In the genomic region with DNA sequence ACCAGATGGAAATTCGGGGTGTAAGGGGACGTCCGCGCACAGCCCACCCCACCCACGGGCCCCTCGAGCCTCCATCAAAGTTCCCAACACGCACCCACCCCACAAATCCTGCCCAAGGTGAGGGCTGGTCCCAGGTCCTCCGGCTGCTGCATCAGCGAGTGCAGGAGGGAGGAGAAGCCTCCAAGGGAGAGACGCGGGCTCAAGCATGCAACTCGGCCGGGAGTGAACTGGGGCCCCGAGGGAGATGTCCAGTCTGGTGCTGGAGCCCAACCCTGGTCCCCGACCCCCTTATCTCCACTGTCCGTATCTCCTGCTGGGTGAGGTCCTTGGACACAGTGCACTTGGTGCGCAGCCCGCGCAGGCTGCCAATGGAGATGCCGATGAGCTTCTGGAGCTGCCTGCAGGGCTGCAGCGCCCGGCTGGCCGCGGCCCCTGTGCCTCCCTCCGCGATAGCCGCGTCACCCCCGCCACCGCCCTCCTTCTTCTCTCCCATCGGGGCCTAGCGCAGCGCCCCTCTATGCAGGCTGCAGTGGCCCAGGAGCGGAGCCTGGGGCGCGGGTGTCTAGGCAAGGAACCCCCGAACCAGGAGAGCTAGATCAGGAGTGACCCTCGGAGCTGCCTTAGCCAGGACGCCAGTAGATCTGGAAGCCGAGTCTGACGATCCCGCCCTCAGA, we compare ENCODE assay signal across 18 cellular contexts.
A peak's percentile ranks its signal among the peaks of the same experiment; 100 is the strongest.
DNase-seq lines count a peak whose midpoint lies in the region; ATAC-seq, FAIRE-seq and TF ChIP-seq lines count a peak whose summit lies in the region.
"Had no signal": no experiment of that assay in that cellular context is flagged by ENCODE, and none has a peak within 500 bp of the region (broad histone marks: within the 10 kb centered on the region; RNA-seq: fewer than 3 reads in every experiment).

No MANE protein-coding gene starts in this region.

- H3K79me2 ChIP-seq in HepG2 (ENCODE audit: insufficient read depth, low read length), result no peaks in the 10 kb centered on the region
- no peaks in the 10 kb centered on the region for H3K79me2 ChIP-seq in osteoblast (ENCODE audit: insufficient read depth, low read length)

- TF ChIP-seq CTCF in right lobe of liver (IDR thresholded peaks at IDR 0.05), result no peak
- TF ChIP-seq CTCF in HepG2 (CRISPR knock-in tag; IDR thresholded peaks at IDR 0.05), result no peak
- no peak for TF ChIP-seq CTCF in osteoblast (IDR thresholded peaks at IDR 0.05; ENCODE audit: extremely low read depth, low read depth, low read length)

- H3K27me3 ChIP-seq in right lobe of liver (no peaks in the 10 kb centered on the region), HepG2 (ENCODE audit: control insufficient read depth in 1 of 2, insufficient read depth in 2 of 2, low read length in 2 of 2) (no peaks in the 10 kb centered on the region), osteoblast (ENCODE audit: insufficient read depth, low read length) (no peaks in the 10 kb centered on the region)

- BruUV-seq in HepG2 (replicated peaks; lab: Mats Ljungman, UMichigan), result no TSS peak

- FAIRE-seq in HepG2 (lab: Jason Lieb, UNC), result no peak
- FAIRE-seq: small intestine had no signal

- intact Hi-C loops in right lobe of liver (cut with DNase I), result no loop called here
- intact Hi-C loops in HepG2 (cut with micrococcal nuclease; ENCODE audit: unreplicated experiment), result no loop called here

- WGBS in right lobe of liver (ENCODE audit: insufficient coverage, low coverage, low lambda C conversion rate, missing lambda C conversion rate), result 34% methylated on average over 14 of the region's 42 CpGs
- 62% methylated on average over 23 of the region's 42 CpGs for WGBS in HepG2 (ENCODE audit: low lambda C conversion rate)

- H3K4me2 ChIP-seq in HepG2 (ENCODE audit: low read depth, low read length) (no peak overlapping the region), osteoblast (ENCODE audit: insufficient read depth, low read length) (no peak overlapping the region)

- no peak for TF ChIP-seq RAD21 in HepG2 (CRISPR knock-in tag; IDR thresholded peaks at IDR 0.05)

- POLR2A ChIA-PET in HepG2 (lab: Yijun Ruan, JAX), result no interaction called here

- H3K4me3 ChIP-seq in right lobe of liver, result no peak overlapping the region
- no peak overlapping the region for H3K4me3 ChIP-seq in HepG2 (replicated peaks in 1 of 3; ENCODE audit: insufficient read depth in 1 of 3, low read depth in 2 of 3, low read length in 3 of 3)
- no peak overlapping the region for H3K4me3 ChIP-seq in osteoblast (ENCODE audit: insufficient read depth, low read length)
- H3K4me3 ChIP-seq: HAP-1 had no signal

- H4K20me1 ChIP-seq in HepG2 (ENCODE audit: insufficient read depth, low read length) (no peaks in the 10 kb centered on the region), osteoblast (ENCODE audit: insufficient read depth, low read length) (no peaks in the 10 kb centered on the region)

- H3K4me1 ChIP-seq in right lobe of liver, result no peaks in the 10 kb centered on the region
- H3K4me1 ChIP-seq in HepG2 (ENCODE audit: insufficient read depth, low read length), result no peaks in the 10 kb centered on the region
- no peaks in the 10 kb centered on the region for H3K4me1 ChIP-seq in osteoblast (ENCODE audit: insufficient read depth, low read length)
- H3K4me1 ChIP-seq: Caco-2, HAP-1 had no signal

- CTCF ChIA-PET in HepG2 (lab: Yijun Ruan, JAX; ENCODE audit: low intra/inter-chr PET ratio, low total read pairs), result no interaction called here

- in situ Hi-C loops in HepG2 (cut with HindIII; ENCODE audit: extremely low pct_ligation_motif_present, low pct_unique_long_range_greater_than_20kb), result no loop called here

- TF ChIP-seq POLR2A in right lobe of liver (IDR thresholded peaks at IDR 0.05), result no peak
- TF ChIP-seq POLR2A in HepG2 (IDR thresholded peaks at IDR 0.05; ENCODE audit: insufficient read depth in 1 of 2, low read depth in 2 of 2, low read length in 2 of 2), result no peak
- TF ChIP-seq POLR2A in erythroblast (IDR thresholded peaks at IDR 0.05; ENCODE audit: low read length), result no peak

- H2AFZ ChIP-seq in HepG2 (ENCODE audit: low read length), result no peak overlapping the region
- H2AFZ ChIP-seq in osteoblast (ENCODE audit: low read length), result no peak overlapping the region

- H3K9me3 ChIP-seq in right lobe of liver (no peaks in the 10 kb centered on the region), HepG2 (ENCODE audit: low read length) (peaks cover 39% of the 10 kb centered on the region), osteoblast (ENCODE audit: low read depth, low read length) (no peaks in the 10 kb centered on the region)
- H3K9me3 ChIP-seq: HAP-1 had no signal

- H3K36me3 ChIP-seq in right lobe of liver (no peaks in the 10 kb centered on the region), HepG2 (replicated peaks in 1 of 2; ENCODE audit: control insufficient read depth in 1 of 2, insufficient read depth in 2 of 2, low read length in 2 of 2) (no peaks in the 10 kb centered on the region), osteoblast (ENCODE audit: insufficient read depth, low read length) (no peaks in the 10 kb centered on the region)
- H3K36me3 ChIP-seq: HAP-1 had no signal

- no peak for ATAC-seq in right lobe of liver
- ATAC-seq in HepG2, result no peak
- ATAC-seq: activated CD4-positive, alpha-beta T cell treated with anti-CD3 and anti-CD28 coated beads for 36 hours; stimulated activated effector memory CD8-positive, alpha-beta T cell treated with anti-CD3 and anti-CD28 coated beads, Interleukin-12 subunit alpha, Interleukin-12 subunit beta, amount 100 ng/mL, for 72 hours had no signal

- DNase-seq in right lobe of liver (peak in 2 of 3 donors; percentile 21 to 44), HepG2 (ENCODE audit: low spot score) (no peak), fibroblast of gingiva (ENCODE audit: low read depth) (peak; percentile 10), osteoblast (ENCODE audit: insufficient read length, low spot score, missing footprints) (peak; percentile 36), SW 1271 (lab: John Stamatoyannopoulos, UW) (no peak), GM19238 (ENCODE audit: insufficient read length, low spot score) (no peak), hypothalamus (lab: John Stamatoyannopoulos, UW) (no peak), erythroblast (lab: John Stamatoyannopoulos, UW) (no peak)
- DNase-seq: activated CD4-positive, alpha-beta T cell treated with anti-CD3 and anti-CD28 coated beads for 36 hours; Caco-2; NCI-H1417 treated with DMSO at 0.1 percent for 48 hours; NCI-H226; occipital lobe; small intestine; T1000; trophoblast cell had no signal

- H3K27ac ChIP-seq in right lobe of liver (no peak overlapping the region), HepG2 (ENCODE audit: extremely low read length, insufficient read depth, low read length) (no peak overlapping the region), osteoblast (ENCODE audit: low read depth, low read length) (no peak overlapping the region)

- TF ChIP-seq EP300 in HepG2 (IDR thresholded peaks at IDR 0.05; ENCODE audit: low read depth in 2 of 2, low read length in 2 of 2), result no peak
- no peak for TF ChIP-seq EP300 in HepG2 (CRISPR knock-in tag; IDR thresholded peaks at IDR 0.05; ENCODE audit: borderline replicate concordance)

- no peak overlapping the region for H3K9ac ChIP-seq in HepG2 (ENCODE audit: insufficient read depth, low read depth, low read length)

TF ChIP-seq in HepG2, 621 proteins besides CTCF, POLR2A, EP300 and RAD21 (continues in another document):
- TF ChIP-seq, protein P1, sequence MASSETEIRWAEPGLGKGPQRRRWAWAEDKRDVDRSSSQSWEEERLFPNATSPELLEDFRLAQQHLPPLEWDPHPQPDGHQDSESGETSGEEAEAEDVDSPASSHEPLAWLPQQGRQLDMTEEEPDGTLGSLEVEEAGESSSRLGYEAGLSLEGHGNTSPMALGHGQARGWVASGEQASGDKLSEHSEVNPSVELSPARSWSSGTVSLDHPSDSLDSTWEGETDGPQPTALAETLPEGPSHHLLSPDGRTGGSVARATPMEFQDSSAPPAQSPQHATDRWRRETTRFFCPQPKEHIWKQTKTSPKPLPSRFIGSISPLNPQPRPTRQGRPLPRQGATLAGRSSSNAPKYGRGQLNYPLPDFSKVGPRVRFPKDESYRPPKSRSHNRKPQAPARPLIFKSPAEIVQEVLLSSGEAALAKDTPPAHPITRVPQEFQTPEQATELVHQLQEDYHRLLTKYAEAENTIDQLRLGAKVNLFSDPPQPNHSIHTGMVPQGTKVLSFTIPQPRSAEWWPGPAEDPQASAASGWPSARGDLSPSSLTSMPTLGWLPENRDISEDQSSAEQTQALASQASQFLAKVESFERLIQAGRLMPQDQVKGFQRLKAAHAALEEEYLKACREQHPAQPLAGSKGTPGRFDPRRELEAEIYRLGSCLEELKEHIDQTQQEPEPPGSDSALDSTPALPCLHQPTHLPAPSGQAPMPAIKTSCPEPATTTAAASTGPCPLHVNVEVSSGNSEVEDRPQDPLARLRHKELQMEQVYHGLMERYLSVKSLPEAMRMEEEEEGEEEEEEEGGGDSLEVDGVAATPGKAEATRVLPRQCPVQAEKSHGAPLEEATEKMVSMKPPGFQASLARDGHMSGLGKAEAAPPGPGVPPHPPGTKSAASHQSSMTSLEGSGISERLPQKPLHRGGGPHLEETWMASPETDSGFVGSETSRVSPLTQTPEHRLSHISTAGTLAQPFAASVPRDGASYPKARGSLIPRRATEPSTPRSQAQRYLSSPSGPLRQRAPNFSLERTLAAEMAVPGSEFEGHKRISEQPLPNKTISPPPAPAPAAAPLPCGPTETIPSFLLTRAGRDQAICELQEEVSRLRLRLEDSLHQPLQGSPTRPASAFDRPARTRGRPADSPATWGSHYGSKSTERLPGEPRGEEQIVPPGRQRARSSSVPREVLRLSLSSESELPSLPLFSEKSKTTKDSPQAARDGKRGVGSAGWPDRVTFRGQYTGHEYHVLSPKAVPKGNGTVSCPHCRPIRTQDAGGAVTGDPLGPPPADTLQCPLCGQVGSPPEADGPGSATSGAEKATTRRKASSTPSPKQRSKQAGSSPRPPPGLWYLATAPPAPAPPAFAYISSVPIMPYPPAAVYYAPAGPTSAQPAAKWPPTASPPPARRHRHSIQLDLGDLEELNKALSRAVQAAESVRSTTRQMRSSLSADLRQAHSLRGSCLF (CRISPR knock-in tag; IDR thresholded peaks at IDR 0.05; ENCODE audit: borderline replicate concordance), result no peak
- TF ChIP-seq ZNF333 (CRISPR knock-in tag; IDR thresholded peaks at IDR 0.05; ENCODE audit: borderline replicate concordance), result no peak
- TF ChIP-seq SMAD3 (CRISPR knock-in tag; IDR thresholded peaks at IDR 0.05), result no peak
- no peak for TF ChIP-seq NONO (IDR thresholded peaks at IDR 0.05)
- TF ChIP-seq NONO (CRISPR knock-in tag; conservative IDR thresholded peaks at IDR 0.05), result no peak
- no peak for TF ChIP-seq ZNF225 (CRISPR knock-in tag; IDR thresholded peaks at IDR 0.05)
- TF ChIP-seq ZSCAN31 (CRISPR knock-in tag; IDR thresholded peaks at IDR 0.05; ENCODE audit: low read depth), result no peak

Comparison
In these comparisons a context has a peak if more than half of its experiments do, and no peak if none do; other contexts are left out.
1. DNase-seq: peak in right lobe of liver (2 of 3), fibroblast of gingiva (single experiment) and osteoblast (single experiment); none in HepG2 (single experiment), SW 1271 (0 of 2), GM19238 (single experiment), hypothalamus (0 of 51) and erythroblast (0 of 2).